ENCODE assay signal across 1 cellular context in genomic region chr17:35345926-35346771, GRCh38.
TF ChIP-seq lines count a peak whose summit lies in the region.

No MANE protein-coding gene starts in this region.

TF ChIP-seq in H1, 55 proteins besides CTCF, POLR2A, EP300 and RAD21 (continued from another document):
- TF ChIP-seq KDM5A (IDR thresholded peaks at IDR 0.05; ENCODE audit: low read length) (no peak), CHD2 (IDR thresholded peaks at IDR 0.05; ENCODE audit: low read length) (no peak), BCL11A (IDR thresholded peaks at IDR 0.05; ENCODE audit: low read depth in 2 of 2, low read length in 2 of 2) (no peak), RFX5 (IDR thresholded peaks at IDR 0.05; ENCODE audit: borderline replicate concordance, low read depth, low read length) (no peak), KDM4A (IDR thresholded peaks at IDR 0.05; ENCODE audit: low read depth, low read length, severe bottlenecking) (peak; percentile 87), ATF3 (IDR thresholded peaks at IDR 0.05; ENCODE audit: insufficient read depth, low read depth, low read length) (no peak), FOSL1 (IDR thresholded peaks at IDR 0.05; ENCODE audit: insufficient read depth, low read depth, low read length) (no peak), CEBPB (IDR thresholded peaks at IDR 0.05; ENCODE audit: low read depth, low read length) (peak; percentile 76), TBP (IDR thresholded peaks at IDR 0.05; ENCODE audit: low read depth, low read length) (no peak), RBBP5 (IDR thresholded peaks at IDR 0.05; ENCODE audit: borderline replicate concordance, low read depth, low read length) (no peak; the same call in 1 of the 2 replicates), SIN3A (conservative IDR thresholded peaks at IDR 0.05 in 1 of 2, IDR thresholded peaks at IDR 0.05 in 1 of 2; ENCODE audit: low read depth in 1 of 2, low read length in 2 of 2) (no peak), MAX (IDR thresholded peaks at IDR 0.05) (no peak), SUZ12 (IDR thresholded peaks at IDR 0.05; ENCODE audit: low read length) (peak; percentile 75), RNF2 (IDR thresholded peaks at IDR 0.05; ENCODE audit: borderline replicate concordance, low read depth, low read length, missing control alignments, poor library complexity, severe bottlenecking) (no peak), NANOG (IDR thresholded peaks at IDR 0.05; ENCODE audit: insufficient read depth, low read depth, low read length, poor library complexity, severe bottlenecking) (no peak), SP2 (IDR thresholded peaks at IDR 0.05; ENCODE audit: low read length) (no peak), SIX5 (IDR thresholded peaks at IDR 0.05; ENCODE audit: low read depth, low read length) (no peak), POU5F1 (IDR thresholded peaks at IDR 0.05; ENCODE audit: low read depth, low read length) (no peak), SIRT6 (IDR thresholded peaks at IDR 0.05; ENCODE audit: low read length) (no peak), YY1 (IDR thresholded peaks at IDR 0.05; ENCODE audit: low read depth, low read length) (no peak), MAFK (IDR thresholded peaks at IDR 0.05; ENCODE audit: low read depth, low read length) (no peak), CBX8 (IDR thresholded peaks at IDR 0.05; ENCODE audit: borderline replicate concordance, low read depth, low read length) (no peak), JUN (IDR thresholded peaks at IDR 0.05; ENCODE audit: low read depth, low read length) (no peak), TEAD4 (IDR thresholded peaks at IDR 0.05; ENCODE audit: low read depth, low read length) (no peak), TAF7 (optimal IDR thresholded peaks at IDR 0.05; ENCODE audit: borderline replicate concordance, low read depth, low read length) (no peak), ATF2 (IDR thresholded peaks at IDR 0.05; ENCODE audit: low read length) (no peak), EGR1 (IDR thresholded peaks at IDR 0.05; ENCODE audit: borderline replicate concordance, low read depth, low read length) (peak; percentile 58), ASH2L (IDR thresholded peaks at IDR 0.05; ENCODE audit: low read length) (peak; percentile 90), SP4 (IDR thresholded peaks at IDR 0.05; ENCODE audit: low read length) (no peak), KDM1A (IDR thresholded peaks at IDR 0.05; ENCODE audit: borderline replicate concordance, low read length) (no peak), HDAC2 (IDR thresholded peaks at IDR 0.05; ENCODE audit: borderline replicate concordance in 1 of 2, low read depth in 2 of 2, low read length in 2 of 2) (no peak), CBX5 (IDR thresholded peaks at IDR 0.05; ENCODE audit: low read depth, low read length) (no peak), NRF1 (IDR thresholded peaks at IDR 0.05; ENCODE audit: low read depth, low read length) (no peak), HDAC6 (IDR thresholded peaks at IDR 0.05; ENCODE audit: low read depth, low read length) (no peak), POLR2AphosphoS5 (IDR thresholded peaks at IDR 0.05; ENCODE audit: low read depth, low read length) (no peak), CHD1 (IDR thresholded peaks at IDR 0.05; ENCODE audit: low read depth, low read length) (no peak), CREB1 (IDR thresholded peaks at IDR 0.05) (no peak), CHD7 (IDR thresholded peaks at IDR 0.05; ENCODE audit: insufficient replicate concordance, low read length) (no peak), USF2 (IDR thresholded peaks at IDR 0.05; ENCODE audit: low read length) (no peak), BRCA1 (IDR thresholded peaks at IDR 0.05; ENCODE audit: low read depth, low read length) (no peak), PHF8 (conservative IDR thresholded peaks at IDR 0.05; ENCODE audit: low read depth, low read length) (no peak), EZH2 (IDR thresholded peaks at IDR 0.05; ENCODE audit: low read depth, low read length, severe bottlenecking) (peak; percentile 85), GABPA (IDR thresholded peaks at IDR 0.05; ENCODE audit: borderline replicate concordance, insufficient read depth, low read length) (no peak), SRF (IDR thresholded peaks at IDR 0.05; ENCODE audit: low read depth, low read length) (no peak), TCF12 (IDR thresholded peaks at IDR 0.05; ENCODE audit: low read depth, low read length) (no peak), ZNF274 (IDR thresholded peaks at IDR 0.05; ENCODE audit: borderline replicate concordance, extremely low read depth, low read length) (no peak), RXRA (IDR thresholded peaks at IDR 0.05; ENCODE audit: insufficient read depth, low read depth, low read length) (no peak), JUND (IDR thresholded peaks at IDR 0.05; ENCODE audit: low read length) (no peak), E2F6 (IDR thresholded peaks at IDR 0.05) (no peak; the same call in 1 of the 2 replicates), SAP30 (IDR thresholded peaks at IDR 0.05; ENCODE audit: insufficient read depth, insufficient replicate concordance, low read length) (no peak)
